18 cellular contexts compared by ENCODE assay signal in genomic region chr3:71489315-71489761, GRCh38.
DNase-seq lines count a peak whose midpoint lies in the region; ATAC-seq lines count a peak whose summit lies in the region.
"Had no signal": no experiment of that assay in that cellular context is flagged by ENCODE, and none has a peak within 500 bp of the region (broad histone marks: within the 10 kb centered on the region; RNA-seq: fewer than 3 reads in every experiment).

No MANE protein-coding gene starts in this region.

- no peaks in the 10 kb centered on the region for H3K9me3 ChIP-seq in effector memory CD4-positive, alpha-beta T cell (ENCODE audit: control insufficient read depth, low read length)
- H3K9me3 ChIP-seq: pancreas, thoracic aorta had no signal

- H3K4me1 ChIP-seq in effector memory CD4-positive, alpha-beta T cell (ENCODE audit: control insufficient read depth, insufficient read depth, low read length, poor library complexity, severe bottlenecking) = peaks cover 41% of the 10 kb centered on the region
- H3K4me1 ChIP-seq: left ventricle myocardium inferior, pancreas had no signal

- peak in 5 of 6 experiments; percentile 23 to 79 (median 68) for DNase-seq in stimulated activated naive CD4-positive, alpha-beta T cell (lab: John Stamatoyannopoulos, UW)
- no peak for DNase-seq in stimulated activated naive CD4-positive, alpha-beta T cell treated with Interleukin-2 at 50 U/mL for 16 hours (lab: John Stamatoyannopoulos, UW)
- no peak for DNase-seq in activated CD4-positive, alpha-beta memory T cell treated with anti-CD3 and anti-CD28 coated beads, Interleukin-2, amount 10 ng/mL, durations not matched to agents 7 days and 5 days
- DNase-seq in effector memory CD4-positive, alpha-beta T cell = no peak
- DNase-seq in CD1c-positive myeloid dendritic cell (ENCODE audit: extremely low spot score) = no peak
- DNase-seq: activated gamma-delta T cell, DMS 273 treated with DMSO at 0.1 percent for 48 hours, GF-D8, left ventricle myocardium inferior, MM.1S, NCI-H187, NCI-H446 treated with DMSO at 0.1 percent for 48 hours, pancreas, SHP77 had no signal

- H3K4me3 ChIP-seq in effector memory CD4-positive, alpha-beta T cell (ENCODE audit: insufficient read depth, low read depth, low read length, poor library complexity, severe bottlenecking) = peak overlapping the region; percentile 23
- H3K4me3 ChIP-seq: left ventricle myocardium inferior, pancreas, thoracic aorta had no signal

- H3K4me1 Mint-ChIP-seq in activated CD4-positive, alpha-beta memory T cell treated with anti-CD3 and anti-CD28 coated beads, Interleukin-2, amount 10 ng/mL, durations not matched to agents 7 days and 5 days = peaks cover 56% of the 10 kb centered on the region
- H3K4me1 Mint-ChIP-seq in stimulated activated memory B cell treated with anti-CD40 and anti-IgM and Interleukin-4, amounts not matched to agents 10 μg/mL and 1 μg/mL and 100 μg/mL, for 72 hours = peaks cover 16% of the 10 kb centered on the region

- peaks cover 28% of the 10 kb centered on the region for H3K36me3 Mint-ChIP-seq in activated CD4-positive, alpha-beta memory T cell treated with anti-CD3 and anti-CD28 coated beads, Interleukin-2, amount 10 ng/mL, durations not matched to agents 7 days and 5 days (ENCODE audit: low read depth)
- H3K36me3 Mint-ChIP-seq in stimulated activated memory B cell treated with anti-CD40 and anti-IgM and Interleukin-4, amounts not matched to agents 10 μg/mL and 1 μg/mL and 100 μg/mL, for 72 hours = peaks cover 22% of the 10 kb centered on the region

- no peak for ATAC-seq in HG03342 (IDR thresholded peaks at IDR 0.05; ENCODE audit: unreplicated experiment)
- ATAC-seq in stimulated activated memory B cell treated with anti-CD40 and anti-IgM and Interleukin-4, amounts not matched to agents 10 μg/mL and 1 μg/mL and 100 μg/mL, for 72 hours = no peak
- ATAC-seq: pancreas had no signal

- H3K36me3 ChIP-seq in effector memory CD4-positive, alpha-beta T cell (ENCODE audit: control insufficient read depth, insufficient read depth, low read length) = no peaks in the 10 kb centered on the region
- H3K36me3 ChIP-seq: thoracic aorta had no signal

- H3K27ac Mint-ChIP-seq in activated CD4-positive, alpha-beta memory T cell treated with anti-CD3 and anti-CD28 coated beads, Interleukin-2, amount 10 ng/mL, durations not matched to agents 7 days and 5 days = peak overlapping the region; percentile 54
- no peak overlapping the region for H3K27ac Mint-ChIP-seq in stimulated activated memory B cell treated with anti-CD40 and anti-IgM and Interleukin-4, amounts not matched to agents 10 μg/mL and 1 μg/mL and 100 μg/mL, for 72 hours
- H3K27ac Mint-ChIP-seq: dendritic cell treated with granulocyte-macrophage colony-stimulating factor and Interleukin-4, amounts not matched to agents 40 ng/mL and 50 ng/mL, for 4 days had no signal

- POLR2A ChIA-PET in activated CD4-positive, alpha-beta memory T cell treated with anti-CD3 and anti-CD28 coated beads, Interleukin-2, amount 10 ng/mL, durations not matched to agents 7 days and 5 days (lab: Charles Lee) = interaction anchor here (0.6 to 1.2 kb wide), 2 partner anchors 35 to 92 kb away, joined by 3 to 4 read pairs; no protein-coding TSS in a partner anchor

- H3K27me3 ChIP-seq in effector memory CD4-positive, alpha-beta T cell (replicated peaks; ENCODE audit: control insufficient read depth, insufficient read depth, low read length, poor library complexity, severe bottlenecking) = no peaks in the 10 kb centered on the region
- H3K27me3 ChIP-seq: pancreas had no signal

- H3K4me3 Mint-ChIP-seq in activated CD4-positive, alpha-beta memory T cell treated with anti-CD3 and anti-CD28 coated beads, Interleukin-2, amount 10 ng/mL, durations not matched to agents 7 days and 5 days = no peak overlapping the region
- H3K4me3 Mint-ChIP-seq in stimulated activated memory B cell treated with anti-CD40 and anti-IgM and Interleukin-4, amounts not matched to agents 10 μg/mL and 1 μg/mL and 100 μg/mL, for 72 hours = no peak overlapping the region
- H3K4me3 Mint-ChIP-seq: dendritic cell treated with granulocyte-macrophage colony-stimulating factor and Interleukin-4, amounts not matched to agents 40 ng/mL and 50 ng/mL, for 4 days had no signal

- H3K9me3 Mint-ChIP-seq in activated CD4-positive, alpha-beta memory T cell treated with anti-CD3 and anti-CD28 coated beads, Interleukin-2, amount 10 ng/mL, durations not matched to agents 7 days and 5 days = peaks cover 11% of the 10 kb centered on the region
- peaks cover 6% of the 10 kb centered on the region for H3K9me3 Mint-ChIP-seq in stimulated activated memory B cell treated with anti-CD40 and anti-IgM and Interleukin-4, amounts not matched to agents 10 μg/mL and 1 μg/mL and 100 μg/mL, for 72 hours

- no peaks in the 10 kb centered on the region for H3K27me3 Mint-ChIP-seq in activated CD4-positive, alpha-beta memory T cell treated with anti-CD3 and anti-CD28 coated beads, Interleukin-2, amount 10 ng/mL, durations not matched to agents 7 days and 5 days
- H3K27me3 Mint-ChIP-seq in stimulated activated memory B cell treated with anti-CD40 and anti-IgM and Interleukin-4, amounts not matched to agents 10 μg/mL and 1 μg/mL and 100 μg/mL, for 72 hours = no peaks in the 10 kb centered on the region
- H3K27me3 Mint-ChIP-seq: dendritic cell treated with granulocyte-macrophage colony-stimulating factor and Interleukin-4, amounts not matched to agents 40 ng/mL and 50 ng/mL, for 4 days had no signal

- H3K27ac ChIP-seq in effector memory CD4-positive, alpha-beta T cell (ENCODE audit: insufficient read depth, low read length, poor library complexity, severe bottlenecking) = peak overlapping the region; percentile 85
- H3K27ac ChIP-seq: left ventricle myocardium inferior, pancreas, thoracic aorta had no signal

- CTCF ChIA-PET in activated CD4-positive, alpha-beta memory T cell treated with anti-CD3 and anti-CD28 coated beads, Interleukin-2, amount 10 ng/mL, durations not matched to agents 7 days and 5 days (lab: Charles Lee) = interaction anchor here (0.6 to 1.5 kb wide), 2 partner anchors 9 to 26 kb away, joined by 3 read pairs; no protein-coding TSS in a partner anchor

Comparison
In these comparisons a context has a peak if more than half of its experiments do, and no peak if none do; other contexts are left out.
1. DNase-seq: peak in stimulated activated naive CD4-positive, alpha-beta T cell (5 of 6); none in stimulated activated naive CD4-positive, alpha-beta T cell treated with Interleukin-2 at 50 U/mL for 16 hours (single experiment), activated CD4-positive, alpha-beta memory T cell treated with anti-CD3 and anti-CD28 coated beads, Interleukin-2, amount 10 ng/mL, durations not matched to agents 7 days and 5 days (single experiment), effector memory CD4-positive, alpha-beta T cell (0 of 3) and CD1c-positive myeloid dendritic cell (single experiment).